1 cellular context compared by ENCODE assay signal in the genomic region with DNA sequence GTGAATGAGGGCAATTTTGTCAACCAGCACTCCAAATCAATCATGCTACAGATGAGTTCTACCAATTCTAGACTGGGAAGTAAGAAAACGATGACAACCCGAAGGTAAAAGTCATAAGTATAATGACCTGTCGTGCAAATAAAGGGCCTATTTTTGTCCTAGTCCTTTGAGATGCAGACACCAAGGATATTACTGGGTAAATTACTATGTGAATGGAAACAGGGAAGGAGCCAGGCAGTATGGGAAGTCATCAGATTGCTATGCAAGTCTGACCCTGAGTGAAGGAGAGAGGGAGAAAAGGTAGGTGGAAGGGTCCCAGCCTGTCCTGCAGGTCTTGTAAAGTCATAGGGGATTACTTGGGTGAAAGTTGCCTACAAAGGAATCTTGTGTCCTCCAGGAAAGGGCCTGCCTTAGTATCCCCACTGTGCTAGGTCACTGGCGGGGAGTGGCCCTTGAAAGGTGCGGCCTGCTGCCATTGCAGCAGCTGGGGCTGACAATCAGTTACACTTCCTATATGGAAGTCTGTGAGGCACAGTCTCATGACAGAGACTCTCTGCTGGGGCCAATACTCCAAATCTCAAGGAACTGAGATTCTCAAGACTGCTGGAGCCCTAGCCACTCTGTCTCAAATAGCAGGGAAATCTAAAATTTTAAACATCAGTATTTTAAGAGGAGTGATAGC.
TF ChIP-seq lines count a peak whose summit lies in the region.

No MANE protein-coding gene starts in this region.

TF ChIP-seq in neural cell, 6 proteins besides CTCF, POLR2A, EP300 and RAD21 (continued from another document):
- no peak for TF ChIP-seq MXI1 (conservative IDR thresholded peaks at IDR 0.05; ENCODE audit: poor library complexity, severe bottlenecking)
- TF ChIP-seq EZH2 (IDR thresholded peaks at IDR 0.05; ENCODE audit: borderline replicate concordance, insufficient read depth, low read length, poor library complexity, severe bottlenecking), result no peak
- no peak for TF ChIP-seq SMC3 (conservative IDR thresholded peaks at IDR 0.05; ENCODE audit: poor library complexity)
- no peak for TF ChIP-seq TAF1 (IDR thresholded peaks at IDR 0.05; ENCODE audit: low read depth)
